Comparison of ENCODE assay signal across 18 cellular contexts in genomic region chr17:76820039-76820438, GRCh38. TPM values are rescaled to one million over a fixed set of nuclear protein-coding genes. Genes with fewer than 3 reads are reported as not detected.
A peak's percentile ranks its signal among the peaks of the same experiment; 100 is the strongest.
DNase-seq lines count a peak whose midpoint lies in the region; ATAC-seq, FAIRE-seq and TF ChIP-seq lines count a peak whose summit lies in the region.
"Had no signal": no experiment of that assay in that cellular context is flagged by ENCODE, and none has a peak within 500 bp of the region (broad histone marks: within the 10 kb centered on the region; RNA-seq: fewer than 3 reads in every experiment).

No MANE protein-coding gene starts in this region.

- H3K9me2 ChIP-seq in Karpas-422 (replicated peaks; ENCODE audit: insufficient read depth, low read length): no peaks in the 10 kb centered on the region

- H3K36me3 Mint-ChIP-seq in type B pancreatic cell: no peaks in the 10 kb centered on the region
- H3K36me3 Mint-ChIP-seq: activated naive CD4-positive, alpha-beta T cell treated with anti-CD3 and anti-CD28 coated beads, Interleukin-2, amount 50 U/mL, for 72 hours had no signal

- H3K9me3 Mint-ChIP-seq in type B pancreatic cell: no peaks in the 10 kb centered on the region
- H3K9me3 Mint-ChIP-seq: activated naive CD4-positive, alpha-beta T cell treated with anti-CD3 and anti-CD28 coated beads, Interleukin-2, amount 50 U/mL, for 72 hours; nephron; T-helper 2 cell treated with Interferon-gamma antibody and Interleukin-4, amounts not matched to agents 5 μg/mL and 100 μg/mL, for 36 hours had no signal

- H3K9ac ChIP-seq in Karpas-422 (ENCODE audit: low read length) (peak overlapping the region; percentile 44), GM12878 (ENCODE audit: control insufficient read depth, insufficient read depth, low read length) (no peak overlapping the region)

- H3K27me3 ChIP-seq in Karpas-422 (ENCODE audit: low read length): no peaks in the 10 kb centered on the region
- no peaks in the 10 kb centered on the region; a peak in 1 of 4 replicates for H3K27me3 ChIP-seq in GM12878 (replicated peaks in 1 of 2; ENCODE audit: control insufficient read depth in 2 of 2, insufficient read depth in 2 of 2, low read length in 1 of 2)
- H3K27me3 ChIP-seq in transverse colon: peaks cover 13% of the 10 kb centered on the region
- H3K27me3 ChIP-seq: brain microvascular endothelial cell had no signal

- H3K4me3 Mint-ChIP-seq in type B pancreatic cell: no peak overlapping the region
- H3K4me3 Mint-ChIP-seq: activated CD4-positive, alpha-beta T cell treated with anti-CD3 and anti-CD28 coated beads for 36 hours; nephron; T-helper 2 cell treated with Interferon-gamma antibody and Interleukin-4, amounts not matched to agents 5 μg/mL and 100 μg/mL, for 36 hours had no signal

- 0% methylated on average over 1 of the region's 1 CpG for whole genome bisulfite sequencing in GM12878 (ENCODE audit: insufficient coverage, insufficient replicate concordance, low lambda C conversion rate, missing lambda C conversion rate)
- WGBS in transverse colon (ENCODE audit: low coverage in 1 of 2), 2 donors: 9% methylated on average over 1 of the region's 1 CpG; no CpG with 5 or more reads in 1 of the 2 donors

- TF ChIP-seq POLR2A in GM12878 (IDR thresholded peaks at IDR 0.05; ENCODE audit: low read depth, low read length) (no peak), transverse colon (IDR thresholded peaks at IDR 0.05) (no peak)

- no peaks in the 10 kb centered on the region for H3K4me1 Mint-ChIP-seq in type B pancreatic cell (ENCODE audit: unreplicated experiment)
- H3K4me1 Mint-ChIP-seq: nephron had no signal

- POLR2A ChIA-PET in GM12878 (lab: Charles Lee): interaction anchor here (0.6 kb wide), 1 partner anchor 966 kb away, joined by 3 read pairs; no protein-coding TSS in a partner anchor

- RAD21 ChIA-PET in GM12878 (lab: Charles Lee; ENCODE audit: unreplicated experiment): interaction anchor here (0.9 to 1.3 kb wide), 3 partner anchors 12 to 92 kb away, joined by 3 to 6 read pairs (median 3); no protein-coding TSS in a partner anchor

- SMC1A ChIA-PET in GM12878 (lab: Charles Lee; ENCODE audit: uncharacterized antibody, unreplicated experiment): interaction anchor here (0.7 to 1.4 kb wide), 5 partner anchors 10 to 85 kb away, joined by 3 to 5 read pairs (median 3); no protein-coding TSS in a partner anchor

- ATAC-seq in GM12878: peak; percentile 73
- ATAC-seq in GM21447 (IDR thresholded peaks at IDR 0.05; ENCODE audit: unreplicated experiment): no peak
- ATAC-seq: activated CD4-positive, alpha-beta T cell treated with anti-CD3 and anti-CD28 coated beads for 36 hours; activated naive CD4-positive, alpha-beta T cell treated with anti-CD3 and anti-CD28 coated beads, Interleukin-2, amount 50 U/mL, for 72 hours had no signal

- TF ChIP-seq CTCF in GM12878 (IDR thresholded peaks at IDR 0.05 in 2 of 3, conservative IDR thresholded peaks at IDR 0.05 in 1 of 3; ENCODE audit: control insufficient read depth in 2 of 3, extremely low read depth in 1 of 3, insufficient read depth in 1 of 3, low read depth in 3 of 3, low read length in 3 of 3) (peak in 1 of 3 experiments; percentile 6; a peak in 2 of 6 replicates), type B pancreatic cell (conservative IDR thresholded peaks at IDR 0.05) (no peak), transverse colon (IDR thresholded peaks at IDR 0.05) (no peak)

- intact Hi-C loops in GM12878 (cut with micrococcal nuclease; ENCODE audit: unreplicated experiment): no loop called here
- intact Hi-C loops in transverse colon (cut with DNase I; ENCODE audit: low total_unique reads): no loop called here

- no peak for TF ChIP-seq RAD21 in GM12878 (IDR thresholded peaks at IDR 0.05; ENCODE audit: insufficient read depth, low read depth, low read length)

- in situ Hi-C loops in GM12878 (cut with MboI): no loop called here
- in situ Hi-C loops in transverse colon (cut with MboI; ENCODE audit: low pct_ligation_motif_present in 1 of 4, low pct_unique_long_range_greater_than_20kb in 1 of 4, low sequenced_read_pairs in 3 of 4): no loop called here

- H2AFZ ChIP-seq in Karpas-422 (ENCODE audit: low read length) (no peak overlapping the region), GM12878 (ENCODE audit: control insufficient read depth, low read depth, low read length) (no peak overlapping the region)

- no peaks in the 10 kb centered on the region for H3K9me3 ChIP-seq in Karpas-422 (ENCODE audit: low read length)
- H3K9me3 ChIP-seq in GM12878 (replicated peaks; ENCODE audit: control insufficient read depth, insufficient read depth, low read length): no peaks in the 10 kb centered on the region
- H3K9me3 ChIP-seq in transverse colon: no peaks in the 10 kb centered on the region
- H3K9me3 ChIP-seq: lower lobe of right lung had no signal

- H3K4me2 ChIP-seq in Karpas-422 (ENCODE audit: low read depth, low read length, poor library complexity, severe bottlenecking) (peak overlapping the region; percentile 74), GM12878 (ENCODE audit: control insufficient read depth, insufficient read depth) (no peak overlapping the region)

- peaks cover 13% of the 10 kb centered on the region for H3K27me3 Mint-ChIP-seq in type B pancreatic cell
- H3K27me3 Mint-ChIP-seq: activated CD4-positive, alpha-beta T cell treated with anti-CD3 and anti-CD28 coated beads for 36 hours had no signal

- DNase-seq in COR-L47 (lab: John Stamatoyannopoulos, UW) (peak; percentile 82), Karpas-422 (peak; percentile 90), NCI-H2107 treated with DMSO at 0.1 percent for 48 hours (lab: John Stamatoyannopoulos, UW; ENCODE audit: unreplicated experiment) (peak; percentile 81), GM12878 (ENCODE audit: low read depth, low spot score) (peak; percentile 13), GDM1 (lab: John Stamatoyannopoulos, UW) (no peak), type B pancreatic cell (ENCODE audit: extremely low spot score, unreplicated experiment) (no peak), transverse colon (no peak)
- DNase-seq: activated CD4-positive, alpha-beta T cell treated with anti-CD3 and anti-CD28 coated beads for 36 hours; activated T-cell treated with anti-CD3 and anti-CD28 coated beads, Interleukin-2, amount 50 U/mL, for 1 hour; brain microvascular endothelial cell; HCEC 1CT; lower lobe of right lung; MM.1S; Right ventricle myocardium superior had no signal

- H3K4me3 ChIP-seq in Karpas-422 (ENCODE audit: low read length) (peak overlapping the region; percentile 47), GM12878 (no peak overlapping the region), transverse colon (no peak overlapping the region)
- H3K4me3 ChIP-seq: lower lobe of right lung had no signal

- TF ChIP-seq EP300 in GM12878 (IDR thresholded peaks at IDR 0.05; ENCODE audit: borderline replicate concordance in 1 of 2, control insufficient read depth in 1 of 2, low read depth in 2 of 2, low read length in 2 of 2) (no peak), transverse colon (IDR thresholded peaks at IDR 0.05; ENCODE audit: low read depth) (no peak)

- peaks cover 39% of the 10 kb centered on the region for H3K4me1 ChIP-seq in Karpas-422 (ENCODE audit: low read length)
- H3K4me1 ChIP-seq in GM12878 (ENCODE audit: control insufficient read depth, insufficient read depth, low read length): no peaks in the 10 kb centered on the region
- no peaks in the 10 kb centered on the region for H3K4me1 ChIP-seq in transverse colon
- H3K4me1 ChIP-seq: lower lobe of right lung had no signal

- H3K79me2 ChIP-seq in Karpas-422 (ENCODE audit: low read length) (no peaks in the 10 kb centered on the region), GM12878 (ENCODE audit: control insufficient read depth, insufficient read depth, low read length) (no peaks in the 10 kb centered on the region)

- H3K36me3 ChIP-seq in Karpas-422 (ENCODE audit: insufficient read depth, low read length) (no peaks in the 10 kb centered on the region), GM12878 (ENCODE audit: control insufficient read depth in 2 of 2, insufficient read depth in 2 of 2, low read length in 1 of 2) (no peaks in the 10 kb centered on the region), transverse colon (no peaks in the 10 kb centered on the region)
- H3K36me3 ChIP-seq: brain microvascular endothelial cell, lower lobe of right lung had no signal

- no TSS peak for BruUV-seq in GM12878 (replicated peaks; lab: Mats Ljungman, UMichigan)

- H3K27ac ChIP-seq in Karpas-422 (ENCODE audit: low read length): peak overlapping the region; percentile 72
- no peak overlapping the region for H3K27ac ChIP-seq in GM12878 (ENCODE audit: control insufficient read depth, insufficient read depth)
- H3K27ac ChIP-seq in transverse colon: no peak overlapping the region
- H3K27ac ChIP-seq: brain microvascular endothelial cell, lower lobe of right lung had no signal

- CTCF ChIA-PET in GM12878 (lab: Yijun Ruan, JAX): interaction anchor here (0.5 to 2.2 kb wide), 8 partner anchors 9 to 246 kb away, joined by 3 to 7 read pairs (median 4); partner anchors contain the start of gene MGAT5B

- H3K27ac Mint-ChIP-seq in type B pancreatic cell: no peak overlapping the region
- H3K27ac Mint-ChIP-seq: activated CD4-positive, alpha-beta T cell treated with anti-CD3 and anti-CD28 coated beads for 36 hours; nephron; T-helper 2 cell treated with Interferon-gamma antibody and Interleukin-4, amounts not matched to agents 5 μg/mL and 100 μg/mL, for 36 hours had no signal

- H4K20me1 ChIP-seq in Karpas-422 (ENCODE audit: insufficient read depth, low read depth, low read length): no peaks in the 10 kb centered on the region
- no peaks in the 10 kb centered on the region for H4K20me1 ChIP-seq in GM12878 (ENCODE audit: control insufficient read depth, insufficient read depth)

- FAIRE-seq in GM12878 (lab: Jason Lieb, UNC): no peak

RNA-seq across cellular contexts. Expression of gene MGAT5B, which starts 48.2 kb away (rescaled TPM):
- total RNA-seq in Karpas-422 (2014; rRNA removed; shearing (Covaris generic); ENCODE audit: low replicate concordance): not detected in 2 replicates
- total RNA-seq in GM12878 (2013; cell fraction: nucleolus; rRNA removed): not detected in 2 replicates
- not detected in 2 replicates for total RNA-seq in GM12878 (2014; rRNA removed)
- not detected in 2 replicates for total RNA-seq in GM12878 (2014; rRNA removed; fragmentation: Illumina TruSeq; extraction: Trizol)
- 0.13 TPM in 1 of 2 replicates, not detected in the other for total RNA-seq in GM12878 (2021)
- polyA plus RNA-seq in GM12878 (2011; ENCODE audit: low read depth): not detected
- not detected in 2 replicates for polyA plus RNA-seq in GM12878 (2011; rRNA removed)
- not detected in 2 replicates for polyA plus RNA-seq in GM12878 (2011; cell fraction: cytosol; rRNA removed)
- not detected in 2 replicates for polyA plus RNA-seq in GM12878 (2011; cell fraction: nucleus; rRNA removed)
- polyA plus RNA-seq in GM12878 (2012): not detected in 2 replicates
- polyA plus RNA-seq in GM12878 (2014; fragmentation: Illumina TruSeq; extraction: Trizol): not detected in 2 replicates
- polyA plus RNA-seq in GM12878 (2014; fragmentation: Nextera tagmentation; extraction: Ambion mirVana): not detected
- not detected in 2 replicates for polyA plus RNA-seq in GM12878 (2014; rRNA removed)
- not detected for polyA plus RNA-seq in GM12878 (2016; fragmentation: Nextera tagmentation; extraction: Ambion mirVana)
- polyA minus RNA-seq in GM12878 (2011; rRNA and poly(A)+ RNA removed): not detected in 2 replicates
- not detected in 2 replicates for polyA minus RNA-seq in GM12878 (2011; cell fraction: cytosol; rRNA and poly(A)+ RNA removed)
- not detected in 2 replicates for polyA minus RNA-seq in GM12878 (2011; cell fraction: nucleus; rRNA and poly(A)+ RNA removed)
- total RNA-seq in type B pancreatic cell (ENCODE audit: low replicate concordance): 3.0 and 15.9 TPM in 2 replicates
- total RNA-seq in transverse colon: not detected
- total RNA-seq: activated CD4-positive, alpha-beta T cell treated with anti-CD3 and anti-CD28 coated beads for 36 hours; Right ventricle myocardium superior had no signal

Comparison
In these comparisons a context has a peak if more than half of its experiments do, and no peak if none do; other contexts are left out.
1. DNase-seq: peak in COR-L47 (single experiment), Karpas-422 (single experiment), NCI-H2107 treated with DMSO at 0.1 percent for 48 hours (single experiment) and GM12878 (single experiment); none in GDM1 (single experiment), type B pancreatic cell (single experiment) and transverse colon (single experiment).